8 cellular contexts compared by ENCODE assay signal in genomic region chr2:174633621-174633927, GRCh38. TPM values are rescaled to one million over a fixed set of nuclear protein-coding genes. Genes with fewer than 3 reads are reported as not detected.
DNase-seq lines count a peak whose midpoint lies in the region; ATAC-seq and TF ChIP-seq lines count a peak whose summit lies in the region.

No MANE protein-coding gene starts in this region.

- H3K4me3 ChIP-seq in mesodermal cell (ENCODE audit: extremely low read depth, insufficient read depth, low read length, poor library complexity, severe bottlenecking) (no peak overlapping the region), upper lobe of right lung (peak overlapping the region; percentile 46)

- H3K4me1 ChIP-seq in mesodermal cell (ENCODE audit: control insufficient read depth, insufficient read depth, low read length, poor library complexity, severe bottlenecking) (peaks cover 20% of the 10 kb centered on the region), upper lobe of right lung (peaks cover 15% of the 10 kb centered on the region)

- no peaks in the 10 kb centered on the region for H3K9me3 ChIP-seq in mesodermal cell (ENCODE audit: control insufficient read depth, low read length)
- H3K9me3 ChIP-seq in upper lobe of right lung: no peaks in the 10 kb centered on the region

- CTCF ChIA-PET in activated naive CD4-positive, alpha-beta T cell treated with anti-CD3 and anti-CD28 coated beads for 36 hours (lab: Charles Lee): interaction anchor here (0.8 to 13.6 kb wide), 10 partner anchors 18 to 171 kb away, joined by 4 to 172 read pairs (median 6); partner anchors contain the start of gene WIPF1
- CTCF ChIA-PET in GM10248 (lab: Yijun Ruan, JAX): interaction anchor here (0.7 to 2.9 kb wide), 16 partner anchors 10 to 171 kb away, joined by 3 to 15 read pairs (median 4); partner anchors contain the start of gene WIPF1

- H3K27ac ChIP-seq in mesodermal cell (ENCODE audit: low read depth, low read length, severe bottlenecking) (peak overlapping the region; percentile 60), upper lobe of right lung (peak overlapping the region; percentile 82)

- H3K36me3 Mint-ChIP-seq in activated naive CD4-positive, alpha-beta T cell treated with anti-CD3 and anti-CD28 coated beads for 36 hours (ENCODE audit: low read depth): peaks cover 47% of the 10 kb centered on the region

- peak overlapping the region; percentile 91 for H3K4me3 Mint-ChIP-seq in activated naive CD4-positive, alpha-beta T cell treated with anti-CD3 and anti-CD28 coated beads for 36 hours

- POLR2A ChIA-PET in GM10248 (lab: Yijun Ruan, JAX): interaction anchor here (0.6 kb wide), 1 partner anchor 36 kb away, joined by 3 read pairs; the partner anchor contains the start of gene WIPF1

- ATAC-seq in upper lobe of right lung (peak; percentile 23), GM21717 (IDR thresholded peaks at IDR 0.05; ENCODE audit: unreplicated experiment) (no peak), GM19035 (IDR thresholded peaks at IDR 0.05; ENCODE audit: unreplicated experiment) (no peak)

- 76 to 82% methylated on average over 6 of the region's 8 CpGs for WGBS in mesodermal cell (ENCODE audit: insufficient coverage in 2 of 2), 2 experiments

- peaks cover 57% of the 10 kb centered on the region for H3K4me1 Mint-ChIP-seq in activated naive CD4-positive, alpha-beta T cell treated with anti-CD3 and anti-CD28 coated beads for 36 hours (ENCODE audit: low read depth)

- H3K27ac Mint-ChIP-seq in activated naive CD4-positive, alpha-beta T cell treated with anti-CD3 and anti-CD28 coated beads for 36 hours: peak overlapping the region; percentile 99

- intact Hi-C loops in activated naive CD4-positive, alpha-beta T cell treated with anti-CD3 and anti-CD28 coated beads for 36 hours (cut with micrococcal nuclease): loop anchor here (5.0 kb wide), 1 partner anchor 236 kb away; the partner anchor contains the start of gene SCRN3
- intact Hi-C loops in upper lobe of right lung (cut with DNase I): no loop called here

- H3K36me3 ChIP-seq in mesodermal cell (ENCODE audit: control insufficient read depth, insufficient read depth, low read length): no peaks in the 10 kb centered on the region
- H3K36me3 ChIP-seq in upper lobe of right lung: peaks cover 3% of the 10 kb centered on the region

- H3K27me3 Mint-ChIP-seq in activated naive CD4-positive, alpha-beta T cell treated with anti-CD3 and anti-CD28 coated beads for 36 hours (ENCODE audit: low read depth): no peaks in the 10 kb centered on the region

- no peaks in the 10 kb centered on the region for H3K27me3 ChIP-seq in upper lobe of right lung

- TF ChIP-seq CTCF in upper lobe of right lung (IDR thresholded peaks at IDR 0.05): no peak
- TF ChIP-seq CTCF in GM10248 (IDR thresholded peaks at IDR 0.05; ENCODE audit: control extremely low read depth, extremely low read depth, low read depth, missing control alignments): no peak

- DNase-seq in activated naive CD4-positive, alpha-beta T cell treated with anti-CD3 and anti-CD28 coated beads for 36 hours: no peak
- no peak for DNase-seq in activated naive CD4-positive, alpha-beta T cell treated with Interleukin-2 at 50 U/mL for 16 hours
- peak; percentile 18 for DNase-seq in amniotic epithelial cell (ENCODE audit: low read depth)
- no peak for DNase-seq in upper lobe of right lung
- no peak for DNase-seq in GM10248 (ENCODE audit: extremely low spot score)

- H3K9me3 Mint-ChIP-seq in activated naive CD4-positive, alpha-beta T cell treated with anti-CD3 and anti-CD28 coated beads for 36 hours: no peaks in the 10 kb centered on the region

RNA-seq across cellular contexts. Expression of gene WIPF1, which starts 36.0 kb away (rescaled TPM):
- total RNA-seq in activated naive CD4-positive, alpha-beta T cell treated with anti-CD3 and anti-CD28 coated beads for 36 hours: 100 to 1,000 TPM; 167 TPM
- 47.2 TPM for polyA plus RNA-seq in mesodermal cell (2013, experiment 1 of 2)
- 43.1 TPM for polyA plus RNA-seq in mesodermal cell (2013, experiment 2 of 2)
- total RNA-seq in upper lobe of right lung: 71.5 TPM
